ENCODE assay signal across 18 cellular contexts in the genomic region with DNA sequence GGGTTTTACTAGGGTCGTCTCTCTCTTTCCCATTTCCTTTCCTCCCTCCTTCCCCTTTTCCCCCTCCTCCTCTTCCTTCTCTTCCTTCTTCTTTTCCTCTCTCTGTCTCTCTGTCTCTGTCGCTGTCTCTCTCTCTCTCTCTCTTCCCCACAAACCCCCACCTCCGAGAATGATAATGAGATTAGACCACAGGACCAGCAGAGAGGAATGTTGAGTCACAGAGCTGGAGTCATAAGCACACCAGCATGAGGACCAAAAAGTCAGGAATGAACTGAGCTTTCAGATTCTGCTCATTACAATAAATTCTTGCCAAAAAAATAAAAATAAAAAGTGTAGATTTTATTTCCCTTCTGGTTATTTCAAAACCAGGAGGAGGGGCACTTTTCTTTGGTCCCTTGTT.
DNase-seq lines count a peak whose midpoint lies in the region; FAIRE-seq and TF ChIP-seq lines count a peak whose summit lies in the region.
"Had no signal": no experiment of that assay in that cellular context is flagged by ENCODE, and none has a peak within 500 bp of the region (broad histone marks: within the 10 kb centered on the region; RNA-seq: fewer than 3 reads in every experiment).

No MANE protein-coding gene starts in this region.

- no peak overlapping the region for H3K18ac ChIP-seq in mesendoderm (ENCODE audit: low read length)

- H3K27ac ChIP-seq in mesendoderm (ENCODE audit: low read depth, low read length), result no peak overlapping the region
- H3K27ac ChIP-seq: cardiac muscle cell, pancreas, Peyer's patch, WERI-Rb-1 had no signal

- no peaks in the 10 kb centered on the region for H3K79me1 ChIP-seq in mesendoderm (ENCODE audit: low read length)

- no peak for FAIRE-seq in HTR-8/SVneo (lab: Jason Lieb, UNC)
- FAIRE-seq: pancreas had no signal

- H3K56ac ChIP-seq in mesendoderm (ENCODE audit: low read length), result no peak overlapping the region

- no peak overlapping the region for H3K9ac ChIP-seq in mesendoderm (ENCODE audit: low read length)

- no peak overlapping the region for H2AK5ac ChIP-seq in mesendoderm (ENCODE audit: low read length)

- H3K36me3 ChIP-seq in mesendoderm (ENCODE audit: control insufficient read depth, insufficient read depth, low read length), result no peaks in the 10 kb centered on the region
- H3K36me3 ChIP-seq: cardiac muscle cell, pancreas, Peyer's patch, WERI-Rb-1 had no signal

- no peak overlapping the region for H2BK15ac ChIP-seq in mesendoderm (replicated peaks; ENCODE audit: low read depth)

- CTCF ChIA-PET in AG04449 (lab: Yijun Ruan, JAX), result no interaction called here

- H3K4me3 ChIP-seq in AG04449 (ENCODE audit: low read depth, low read length) (no peak overlapping the region), cardiac fibroblast (replicated peaks in 1 of 2; ENCODE audit: low read depth in 2 of 2, low read length in 2 of 2) (no peak overlapping the region), mesendoderm (ENCODE audit: low read length) (no peak overlapping the region)
- H3K4me3 ChIP-seq: cardiac muscle cell, pancreas, Peyer's patch had no signal

- H3K79me2 ChIP-seq in mesendoderm (ENCODE audit: control insufficient read depth, insufficient read depth, low read length), result no peaks in the 10 kb centered on the region

- H4K8ac ChIP-seq in mesendoderm (ENCODE audit: low read depth, low read length), result no peak overlapping the region

- no CpG with 5 or more reads among the region's 3 CpGs for WGBS in mesendoderm (ENCODE audit: extremely low coverage, insufficient coverage, low lambda C conversion rate)

- H3K27me3 ChIP-seq in mesendoderm (ENCODE audit: insufficient read depth, low read length, poor library complexity), result no peaks in the 10 kb centered on the region
- H3K27me3 ChIP-seq: cardiac muscle cell, pancreas, Peyer's patch had no signal

- H2BK120ac ChIP-seq in mesendoderm (ENCODE audit: low read depth, low read length), result no peak overlapping the region

- no peak overlapping the region for H4K5ac ChIP-seq in mesendoderm (ENCODE audit: low read length)

- H2BK5ac ChIP-seq in mesendoderm (ENCODE audit: low read length), result no peak overlapping the region

- peaks cover 2% of the 10 kb centered on the region for H3K4me1 ChIP-seq in mesendoderm (ENCODE audit: control insufficient read depth, low read depth, low read length)
- H3K4me1 ChIP-seq: pancreas, Peyer's patch had no signal

- H3K23ac ChIP-seq in mesendoderm (ENCODE audit: low read length), result no peak overlapping the region

- no peak overlapping the region for H3K4ac ChIP-seq in mesendoderm (ENCODE audit: low read depth, low read length)

- POLR2A ChIA-PET in AG04449 (lab: Yijun Ruan, JAX), result interaction anchor here (1.6 kb wide), 1 partner anchor 18 kb away, joined by 9 read pairs; no protein-coding TSS in a partner anchor

- no peak for TF ChIP-seq CTCF in AG04449 (IDR thresholded peaks at IDR 0.05; ENCODE audit: insufficient read depth, low read length, missing control alignments)
- no peak for TF ChIP-seq CTCF in cardiac fibroblast (IDR thresholded peaks at IDR 0.05; ENCODE audit: low read depth, low read length)

- no peak overlapping the region for H3K4me2 ChIP-seq in mesendoderm (ENCODE audit: low read length)

- peak; percentile 65 for DNase-seq in AG04449 (ENCODE audit: low read depth, low spot score)
- peak; percentile 6 for DNase-seq in HTR-8/SVneo (ENCODE audit: insufficient read length, low spot score)
- peak; percentile 51 to 72 for DNase-seq in cardiac fibroblast (ENCODE audit: low read depth in 2 of 2)
- peak; percentile 37 for DNase-seq in mesendoderm
- DNase-seq in central memory CD4-positive, alpha-beta T cell, result no peak
- no peak for DNase-seq in effector CD4-positive, alpha-beta T cell
- DNase-seq in activated T-cell treated with anti-CD3 and anti-CD28 coated beads for 4 hours, result no peak
- no peak for DNase-seq in NCI-H1105 treated with DMSO at 0.1 percent for 48 hours (lab: John Stamatoyannopoulos, UW)
- DNase-seq: ACHN; effector memory CD8-positive, alpha-beta T cell; immature natural killer cell; MM.1S; NCI-H1930; NCI-H526; pancreas; Peyer's patch; WERI-Rb-1 had no signal

Comparison
In these comparisons a context has a peak if more than half of its experiments do, and no peak if none do; other contexts are left out.
1. DNase-seq: peak in AG04449 (single experiment), HTR-8/SVneo (single experiment), cardiac fibroblast (2 of 2) and mesendoderm (single experiment); none in central memory CD4-positive, alpha-beta T cell (single experiment), effector CD4-positive, alpha-beta T cell (single experiment), activated T-cell treated with anti-CD3 and anti-CD28 coated beads for 4 hours (single experiment) and NCI-H1105 treated with DMSO at 0.1 percent for 48 hours (single experiment).